9 cellular contexts compared by ENCODE assay signal in the genomic region with DNA sequence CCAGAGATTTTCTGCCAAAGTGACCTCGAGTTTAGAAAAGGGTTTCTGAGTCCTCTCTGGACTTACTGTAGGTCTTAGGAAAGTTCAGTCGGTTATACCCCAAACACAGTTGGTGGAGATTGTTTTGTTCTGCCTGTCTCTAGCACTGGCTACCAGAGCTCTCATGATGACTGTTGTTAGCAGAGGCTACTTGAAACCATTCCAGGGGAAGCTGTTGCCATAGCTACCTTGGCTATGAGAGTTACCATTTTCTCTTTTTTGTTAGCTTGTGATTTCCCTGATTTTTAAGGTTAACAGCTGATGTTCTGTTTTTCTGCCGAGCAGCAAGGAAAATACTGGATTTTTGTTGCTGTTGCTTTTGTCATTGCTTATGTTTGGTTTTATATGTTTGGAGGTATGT. TPM values are rescaled to one million over a fixed set of nuclear protein-coding genes. Genes with fewer than 3 reads are reported as not detected.
DNase-seq lines count a peak whose midpoint lies in the region; ATAC-seq, FAIRE-seq and TF ChIP-seq lines count a peak whose summit lies in the region.
"Had no signal": no experiment of that assay in that cellular context is flagged by ENCODE, and none has a peak within 500 bp of the region (broad histone marks: within the 10 kb centered on the region; RNA-seq: fewer than 3 reads in every experiment).

No MANE protein-coding gene starts in this region.

- DNase-seq in NCI-H146 (lab: John Stamatoyannopoulos, UW) = peak; percentile 55
- DNase-seq in superior temporal gyrus (ENCODE audit: extremely low spot score) = peak; percentile 83
- no peak for DNase-seq in GM12892 (ENCODE audit: insufficient read length)
- DNase-seq in activated CD8-positive, alpha-beta T cell treated with anti-CD3 and anti-CD28 coated beads, Interleukin-2, amount 10 ng/mL, durations not matched to agents 7 days and 5 days = no peak
- DNase-seq in activated CD8-positive, alpha-beta T cell treated with anti-CD3 and anti-CD28 coated beads for 36 hours = no peak
- DNase-seq: activated naive CD8-positive, alpha-beta T cell treated with anti-CD3 and anti-CD28 coated beads, Interleukin-2, amount 10 ng/mL, durations not matched to agents 7 days and 5 days had no signal

- intact Hi-C loops in activated CD8-positive, alpha-beta T cell treated with anti-CD3 and anti-CD28 coated beads for 36 hours (cut with micrococcal nuclease) = no loop called here

- no peaks in the 10 kb centered on the region for H3K9me3 Mint-ChIP-seq in activated CD8-positive, alpha-beta T cell treated with anti-CD3 and anti-CD28 coated beads, Interleukin-2, amount 10 ng/mL, durations not matched to agents 7 days and 5 days (ENCODE audit: insufficient read depth)
- no peaks in the 10 kb centered on the region for H3K9me3 Mint-ChIP-seq in activated CD8-positive, alpha-beta T cell treated with anti-CD3 and anti-CD28 coated beads for 36 hours
- H3K9me3 Mint-ChIP-seq: activated naive CD8-positive, alpha-beta T cell treated with anti-CD3 and anti-CD28 coated beads, Interleukin-2, amount 10 ng/mL, durations not matched to agents 7 days and 5 days had no signal

- H3K9ac ChIP-seq in iPS-20b (ENCODE audit: low read depth, low read length) = peak overlapping the region; percentile 68; the same call in 1 of the 2 replicates

- TF ChIP-seq POLR2A in GM12892 (IDR thresholded peaks at IDR 0.05; ENCODE audit: low read depth, low read length) = no peak

- H3K27ac ChIP-seq in VCaP = peak overlapping the region; percentile 97
- H3K27ac ChIP-seq in iPS-20b (ENCODE audit: low read length) = peak overlapping the region; percentile 84

- no peak overlapping the region for H3K4me3 ChIP-seq in iPS-20b (ENCODE audit: low read length)

- H3K27me3 ChIP-seq in iPS-20b (ENCODE audit: insufficient read depth, low read length) = no peaks in the 10 kb centered on the region

- H3K36me3 Mint-ChIP-seq in activated CD8-positive, alpha-beta T cell treated with anti-CD3 and anti-CD28 coated beads, Interleukin-2, amount 10 ng/mL, durations not matched to agents 7 days and 5 days (ENCODE audit: low read depth) = peaks cover 35% of the 10 kb centered on the region
- H3K36me3 Mint-ChIP-seq in activated CD8-positive, alpha-beta T cell treated with anti-CD3 and anti-CD28 coated beads for 36 hours (ENCODE audit: low read depth) = peaks cover 15% of the 10 kb centered on the region

- POLR2A ChIA-PET in activated CD8-positive, alpha-beta T cell treated with anti-CD3 and anti-CD28 coated beads, Interleukin-2, amount 10 ng/mL, durations not matched to agents 7 days and 5 days (lab: Charles Lee) = interaction anchor here (0.6 to 0.7 kb wide), 2 partner anchors 100 to 130 kb away, joined by 3 read pairs; no protein-coding TSS in a partner anchor
- POLR2A ChIA-PET in activated CD8-positive, alpha-beta T cell treated with anti-CD3 and anti-CD28 coated beads for 36 hours (lab: Charles Lee) = interaction anchor here (0.8 kb wide), 1 partner anchor 24 kb away, joined by 3 read pairs; no protein-coding TSS in a partner anchor

- H3K4me1 ChIP-seq in iPS-20b (ENCODE audit: insufficient read depth, low read length) = peaks cover 27% of the 10 kb centered on the region; the same call in 1 of the 2 replicates

- H3K36me3 ChIP-seq in iPS-20b (ENCODE audit: insufficient read depth, low read depth, low read length) = peaks cover 22% of the 10 kb centered on the region

- CTCF ChIA-PET in activated CD8-positive, alpha-beta T cell treated with anti-CD3 and anti-CD28 coated beads, Interleukin-2, amount 10 ng/mL, durations not matched to agents 7 days and 5 days (lab: Charles Lee) = interaction anchor here (0.9 to 2.4 kb wide), 6 partner anchors 14 to 210 kb away, joined by 3 to 9 read pairs (median 4); a partner anchor contains a TSS
- CTCF ChIA-PET in activated CD8-positive, alpha-beta T cell treated with anti-CD3 and anti-CD28 coated beads for 36 hours (lab: Charles Lee) = interaction anchor here (1.2 to 13.5 kb wide), 5 partner anchors 16 to 65 kb away, joined by 4 to 102 read pairs (median 6); no protein-coding TSS in a partner anchor

- no peak for TF ChIP-seq CTCF in VCaP (conservative IDR thresholded peaks at IDR 0.05)
- no peak for TF ChIP-seq CTCF in activated CD8-positive, alpha-beta T cell treated with anti-CD3 and anti-CD28 coated beads for 36 hours (IDR thresholded peaks at IDR 0.05)

- no peak overlapping the region for H3K4me3 Mint-ChIP-seq in activated CD8-positive, alpha-beta T cell treated with anti-CD3 and anti-CD28 coated beads, Interleukin-2, amount 10 ng/mL, durations not matched to agents 7 days and 5 days
- no peak overlapping the region for H3K4me3 Mint-ChIP-seq in activated CD8-positive, alpha-beta T cell treated with anti-CD3 and anti-CD28 coated beads for 36 hours
- H3K4me3 Mint-ChIP-seq: activated naive CD8-positive, alpha-beta T cell treated with anti-CD3 and anti-CD28 coated beads, Interleukin-2, amount 10 ng/mL, durations not matched to agents 7 days and 5 days had no signal

- H3K4me1 Mint-ChIP-seq in activated CD8-positive, alpha-beta T cell treated with anti-CD3 and anti-CD28 coated beads, Interleukin-2, amount 10 ng/mL, durations not matched to agents 7 days and 5 days (ENCODE audit: low read depth) = peaks cover 11% of the 10 kb centered on the region
- H3K4me1 Mint-ChIP-seq in activated CD8-positive, alpha-beta T cell treated with anti-CD3 and anti-CD28 coated beads for 36 hours (ENCODE audit: low read depth) = peaks cover 19% of the 10 kb centered on the region

- no peak for ATAC-seq in GM18868 (IDR thresholded peaks at IDR 0.05; ENCODE audit: unreplicated experiment)
- ATAC-seq in activated CD8-positive, alpha-beta T cell treated with anti-CD3 and anti-CD28 coated beads, Interleukin-2, amount 10 ng/mL, durations not matched to agents 7 days and 5 days = no peak
- no peak for ATAC-seq in activated CD8-positive, alpha-beta T cell treated with anti-CD3 and anti-CD28 coated beads for 36 hours

- no peak overlapping the region for H3K27ac Mint-ChIP-seq in activated CD8-positive, alpha-beta T cell treated with anti-CD3 and anti-CD28 coated beads, Interleukin-2, amount 10 ng/mL, durations not matched to agents 7 days and 5 days
- H3K27ac Mint-ChIP-seq in activated CD8-positive, alpha-beta T cell treated with anti-CD3 and anti-CD28 coated beads for 36 hours = no peak overlapping the region
- H3K27ac Mint-ChIP-seq: activated naive CD8-positive, alpha-beta T cell treated with anti-CD3 and anti-CD28 coated beads, Interleukin-2, amount 10 ng/mL, durations not matched to agents 7 days and 5 days had no signal

- H3K9me3 ChIP-seq in iPS-20b (ENCODE audit: insufficient read depth, low read depth, low read length) = no peaks in the 10 kb centered on the region

- FAIRE-seq in GM12892 (lab: Jason Lieb, UNC) = no peak

- H3K27me3 Mint-ChIP-seq in activated CD8-positive, alpha-beta T cell treated with anti-CD3 and anti-CD28 coated beads, Interleukin-2, amount 10 ng/mL, durations not matched to agents 7 days and 5 days (ENCODE audit: low read depth) = no peaks in the 10 kb centered on the region
- no peaks in the 10 kb centered on the region for H3K27me3 Mint-ChIP-seq in activated CD8-positive, alpha-beta T cell treated with anti-CD3 and anti-CD28 coated beads for 36 hours
- H3K27me3 Mint-ChIP-seq: activated naive CD8-positive, alpha-beta T cell treated with anti-CD3 and anti-CD28 coated beads, Interleukin-2, amount 10 ng/mL, durations not matched to agents 7 days and 5 days had no signal

RNA-seq across cellular contexts. Expression of a gene that starts 26.7 kb away (rescaled TPM):
- polyA plus RNA-seq in GM12892 (2012; ENCODE audit: missing spikeins) = 10.9 TPM
- 10 to 100 TPM; 71.3 to 71.9 TPM for total RNA-seq in activated CD8-positive, alpha-beta T cell treated with anti-CD3 and anti-CD28 coated beads, Interleukin-2, amount 10 ng/mL, durations not matched to agents 7 days and 5 days
- total RNA-seq in activated CD8-positive, alpha-beta T cell treated with anti-CD3 and anti-CD28 coated beads for 36 hours = 10 to 100 TPM; 36.8 to 38.9 TPM

Comparison
In these comparisons a context has a peak if more than half of its experiments do, and no peak if none do; other contexts are left out.
1. DNase-seq: peak in NCI-H146 (single experiment) and superior temporal gyrus (single experiment); none in GM12892 (single experiment), activated CD8-positive, alpha-beta T cell treated with anti-CD3 and anti-CD28 coated beads, Interleukin-2, amount 10 ng/mL, durations not matched to agents 7 days and 5 days (single experiment) and activated CD8-positive, alpha-beta T cell treated with anti-CD3 and anti-CD28 coated beads for 36 hours (single experiment).